In the genomic region with DNA sequence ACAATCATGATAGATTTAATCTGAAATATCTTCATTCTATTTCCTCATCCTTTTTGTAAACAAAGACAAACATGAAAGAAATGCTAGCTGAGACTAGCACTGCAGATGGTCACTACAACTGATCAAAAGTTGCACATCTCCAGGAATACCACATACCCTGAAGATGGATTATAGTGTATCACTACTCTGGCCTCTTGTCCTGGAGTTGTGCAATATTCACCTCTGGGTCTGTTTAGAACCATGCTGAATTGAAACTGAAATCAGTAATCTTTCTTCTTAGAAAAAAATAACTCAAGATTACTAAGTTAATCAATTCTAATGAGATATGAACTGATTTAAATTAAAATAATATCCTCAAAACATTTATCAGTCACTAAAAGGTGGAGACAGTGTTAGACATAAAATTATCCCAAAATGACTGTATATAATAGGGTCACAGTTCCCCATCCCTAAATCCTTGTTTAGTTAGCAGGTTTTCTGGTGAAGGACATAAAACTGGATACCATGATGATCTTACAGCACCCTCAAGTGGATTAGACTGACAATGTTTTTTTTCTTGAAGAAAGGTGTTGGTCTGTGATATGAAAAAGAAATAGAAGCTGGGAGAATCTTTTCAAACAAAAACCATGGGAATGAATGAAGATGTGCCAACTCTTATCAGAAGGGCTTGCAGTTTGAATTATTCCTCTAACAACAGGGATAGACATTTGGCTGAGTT, we compare ENCODE assay signal across 8 cellular contexts. TPM values are rescaled to one million over a fixed set of nuclear protein-coding genes. Genes with fewer than 3 reads are reported as not detected.
A peak's percentile ranks its signal among the peaks of the same experiment; 100 is the strongest.
DNase-seq lines count a peak whose midpoint lies in the region; ATAC-seq lines count a peak whose summit lies in the region.

No MANE protein-coding gene starts in this region.

- intact Hi-C loops in sciatic nerve (cut with DNase I): no loop called here

- ATAC-seq in HG02884 (IDR thresholded peaks at IDR 0.05; ENCODE audit: unreplicated experiment) (peak; percentile 59), sciatic nerve (peak; percentile 57)

- peak; percentile 74 for DNase-seq in SIG-M5 treated with dmso at 0.1 percent for 504 hours (lab: John Stamatoyannopoulos, UW; ENCODE audit: unreplicated experiment)
- DNase-seq in SIG-M5 (lab: John Stamatoyannopoulos, UW): no peak
- peak; percentile 83 for DNase-seq in NCI-H2227 treated with DMSO at 0.1 percent for 48 hours (lab: John Stamatoyannopoulos, UW)
- DNase-seq in cerebellar cortex (ENCODE audit: low spot score): peak; percentile 30
- no peak for DNase-seq in sciatic nerve (ENCODE audit: low spot score)
- DNase-seq in ureter (ENCODE audit: low spot score): no peak
- no peak for DNase-seq in stimulated activated CD4-positive, alpha-beta T cell treated with anti-CD3 and anti-CD28 coated beads, Interleukin-2, amount 100 ng/mL, for 48 hours

RNA-seq across cellular contexts. Expression of gene TTC14, which starts 7.2 kb away (rescaled TPM):
- total RNA-seq in sciatic nerve: 78.5 TPM
- 74.3 TPM for total RNA-seq in ureter

Comparison
In these comparisons a context has a peak if more than half of its experiments do, and no peak if none do; other contexts are left out.
1. DNase-seq: peak in SIG-M5 treated with dmso at 0.1 percent for 504 hours (single experiment), NCI-H2227 treated with DMSO at 0.1 percent for 48 hours (single experiment) and cerebellar cortex (single experiment); none in SIG-M5 (single experiment), sciatic nerve (single experiment), ureter (single experiment) and stimulated activated CD4-positive, alpha-beta T cell treated with anti-CD3 and anti-CD28 coated beads, Interleukin-2, amount 100 ng/mL, for 48 hours (0 of 2).